Comparison of ENCODE assay signal across 8 cellular contexts in the genomic region with DNA sequence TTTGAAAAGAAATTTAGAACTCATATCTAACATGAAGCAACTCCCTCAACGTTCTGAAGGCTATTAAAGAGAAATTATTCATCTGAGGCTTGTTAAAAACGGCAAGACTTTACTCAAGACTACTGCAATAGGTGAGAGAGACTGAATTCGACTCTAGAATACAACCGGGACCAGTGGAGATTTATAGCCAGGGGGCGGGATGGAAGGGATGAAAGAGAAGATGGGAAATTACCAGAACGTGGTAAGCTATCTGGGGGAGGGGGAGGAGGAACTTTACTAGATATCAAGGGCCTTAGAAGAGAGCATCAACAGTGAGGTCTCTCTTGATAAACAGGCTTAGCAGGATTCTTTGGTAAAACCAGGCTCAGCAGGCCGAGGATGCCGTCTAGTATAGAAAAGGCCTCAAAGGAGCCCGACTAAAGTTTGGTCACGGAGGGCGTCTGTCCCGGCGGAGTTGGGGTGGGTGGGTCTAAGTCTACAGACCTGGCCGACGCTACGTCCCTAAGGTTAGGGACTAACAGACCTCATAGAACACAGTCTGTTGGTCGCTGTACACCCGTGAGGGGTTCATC.
DNase-seq lines count a peak whose midpoint lies in the region; ATAC-seq lines count a peak whose summit lies in the region.

No MANE protein-coding gene starts in this region.

- H3K4me1 ChIP-seq in HUES6 (ENCODE audit: control insufficient read depth, insufficient read depth, low read length) = peaks cover 9% of the 10 kb centered on the region; the same call in 1 of the 2 replicates
- H3K4me1 ChIP-seq in mucosa of rectum (ENCODE audit: control insufficient read depth in 2 of 2, insufficient read depth in 2 of 2, low read length in 2 of 2) = peaks cover 6 to 10% of the 10 kb centered on the region in 2 donors

- H3K36me3 ChIP-seq in HUES6 (ENCODE audit: control insufficient read depth, insufficient read depth, low read length) (peaks cover 9% of the 10 kb centered on the region; the same call in 1 of the 2 replicates), mucosa of rectum (ENCODE audit: control insufficient read depth in 2 of 2, insufficient read depth in 2 of 2, low read length in 2 of 2) (no peaks in the 10 kb centered on the region)

- DNase-seq in DMS153 (lab: John Stamatoyannopoulos, UW) (peak; percentile 31), caudate nucleus (lab: John Stamatoyannopoulos, UW) (no peak), glomerular visceral epithelial cell (ENCODE audit: extremely low spot score) (no peak), COR-L47 (lab: John Stamatoyannopoulos, UW) (no peak)
- no peak for DNase-seq in activated CD8-positive, alpha-beta memory T cell treated with anti-CD3 and anti-CD28 coated beads for 24 hours

- ATAC-seq in GM21526 (IDR thresholded peaks at IDR 0.05; ENCODE audit: low FRiP score, unreplicated experiment) = peak; percentile 27

- H3K27ac ChIP-seq in HUES6 (ENCODE audit: low read depth, low read length) (peak overlapping the region; percentile 33; the same call in 1 of the 2 replicates), caudate nucleus (ENCODE audit: low read depth, low read length) (peak overlapping the region; percentile 74), mucosa of rectum (ENCODE audit: low read depth in 2 of 2, low read length in 2 of 2) (peak overlapping the region; percentile 78 to 91)

- H3K9me3 ChIP-seq in HUES6 (ENCODE audit: control insufficient read depth, insufficient read depth, low read depth, low read length) = no peaks in the 10 kb centered on the region
- H3K9me3 ChIP-seq in mucosa of rectum (ENCODE audit: control insufficient read depth in 2 of 2, low read length in 2 of 2) = no peaks in the 10 kb centered on the region

- no peaks in the 10 kb centered on the region for H3K27me3 ChIP-seq in HUES6 (ENCODE audit: control insufficient read depth, insufficient read depth, low read length)
- H3K27me3 ChIP-seq in mucosa of rectum (ENCODE audit: control insufficient read depth in 2 of 2, insufficient read depth in 2 of 2, low read length in 2 of 2) = no peaks in the 10 kb centered on the region

- H3K9ac ChIP-seq in HUES6 (ENCODE audit: low read length) (peak overlapping the region; percentile 82), mucosa of rectum (ENCODE audit: low read depth in 1 of 2, low read length in 2 of 2) (peak overlapping the region; percentile 79 to 81)

- H3K4me3 ChIP-seq in HUES6 (ENCODE audit: low read depth, low read length) (peak overlapping the region; percentile 73), mucosa of rectum (ENCODE audit: low read length in 2 of 2) (peak overlapping the region; percentile 86 to 95)

Comparison
In these comparisons a context has a peak if more than half of its experiments do, and no peak if none do; other contexts are left out.
1. H3K27ac ChIP-seq: peak in every context shown above with its lines; median percentile 84 in mucosa of rectum; 74 in caudate nucleus; 33 in HUES6.